ENCODE assay signal across 13 cellular contexts in genomic region chr11:74319139-74319538, GRCh38. TPM values are rescaled to one million over a fixed set of nuclear protein-coding genes. Genes with fewer than 3 reads are reported as not detected.
DNase-seq lines count a peak whose midpoint lies in the region; ATAC-seq and TF ChIP-seq lines count a peak whose summit lies in the region.
"Had no signal": no experiment of that assay in that cellular context is flagged by ENCODE, and none has a peak within 500 bp of the region (broad histone marks: within the 10 kb centered on the region; RNA-seq: fewer than 3 reads in every experiment).

No MANE protein-coding gene starts in this region.

- H3K9me3 ChIP-seq in uterus = peaks cover 0 to 11% of the 10 kb centered on the region in 2 donors

- no peaks in the 10 kb centered on the region for H3K27me3 ChIP-seq in uterus
- H3K27me3 ChIP-seq: tibial nerve had no signal

- H3K27ac ChIP-seq in uterus = peak overlapping the region; percentile 10 to 55
- H3K27ac ChIP-seq: hepatocyte, tibial nerve had no signal

- TF ChIP-seq CTCF in astrocyte of the spinal cord (IDR thresholded peaks at IDR 0.05; ENCODE audit: low read depth, low read length) (no peak), uterus (IDR thresholded peaks at IDR 0.05) (no peak)

- H3K27ac Mint-ChIP-seq in activated naive CD8-positive, alpha-beta T cell treated with anti-CD3 and anti-CD28 coated beads, Interleukin-2, amount 50 U/mL, for 24 hours = no peak overlapping the region
- no peak overlapping the region for H3K27ac Mint-ChIP-seq in activated naive CD8-positive, alpha-beta T cell treated with anti-CD3 and anti-CD28 coated beads for 36 hours

- no peaks in the 10 kb centered on the region for H3K36me3 ChIP-seq in uterus
- H3K36me3 ChIP-seq: tibial nerve had no signal

- in situ Hi-C loops in astrocyte of the spinal cord (cut with HindIII; ENCODE audit: low sequenced_read_pairs) = no loop called here

- peaks cover 4% of the 10 kb centered on the region for H3K36me3 Mint-ChIP-seq in activated naive CD8-positive, alpha-beta T cell treated with anti-CD3 and anti-CD28 coated beads, Interleukin-2, amount 50 U/mL, for 24 hours (ENCODE audit: low read depth)
- peaks cover 2% of the 10 kb centered on the region for H3K36me3 Mint-ChIP-seq in activated naive CD8-positive, alpha-beta T cell treated with anti-CD3 and anti-CD28 coated beads for 36 hours

- peaks cover 4% of the 10 kb centered on the region for H3K4me1 Mint-ChIP-seq in activated naive CD8-positive, alpha-beta T cell treated with anti-CD3 and anti-CD28 coated beads, Interleukin-2, amount 50 U/mL, for 24 hours
- H3K4me1 Mint-ChIP-seq in activated naive CD8-positive, alpha-beta T cell treated with anti-CD3 and anti-CD28 coated beads for 36 hours = no peaks in the 10 kb centered on the region

- DNase-seq in activated naive CD8-positive, alpha-beta T cell treated with anti-CD3 and anti-CD28 coated beads, Interleukin-2, amount 50 U/mL, for 24 hours = no peak
- DNase-seq in activated naive CD8-positive, alpha-beta T cell treated with anti-CD3 and anti-CD28 coated beads for 36 hours = no peak
- DNase-seq in astrocyte of the spinal cord (ENCODE audit: low read depth, low spot score) = peak; percentile 94
- DNase-seq in hepatic stellate cell (ENCODE audit: low spot score) = peak; percentile 54
- no peak for DNase-seq in uterus
- no peak for DNase-seq in stimulated activated CD4-positive, alpha-beta T cell treated with anti-CD3 and anti-CD28 coated beads, Interleukin-4, amount 100 ng/mL, for 24 hours
- DNase-seq in DMS53 treated with DMSO at 0.1 percent for 48 hours (lab: John Stamatoyannopoulos, UW; ENCODE audit: unreplicated experiment) = no peak
- DNase-seq in pons (ENCODE audit: low spot score) = no peak
- DNase-seq: anterior cingulate cortex, NCI-H2171 had no signal

- peak; percentile 49 for ATAC-seq in activated naive CD8-positive, alpha-beta T cell treated with anti-CD3 and anti-CD28 coated beads, Interleukin-2, amount 50 U/mL, for 24 hours

- TF ChIP-seq POLR2A in uterus (IDR thresholded peaks at IDR 0.05) = no peak

- no peak overlapping the region for H3K4me3 ChIP-seq in astrocyte of the spinal cord (ENCODE audit: low read depth, low read length)
- H3K4me3 ChIP-seq in uterus = no peak overlapping the region
- H3K4me3 ChIP-seq: hepatocyte, tibial nerve had no signal

- no peaks in the 10 kb centered on the region for H3K4me1 ChIP-seq in uterus

- H3K4me3 Mint-ChIP-seq in activated naive CD8-positive, alpha-beta T cell treated with anti-CD3 and anti-CD28 coated beads, Interleukin-2, amount 50 U/mL, for 24 hours = no peak overlapping the region
- no peak overlapping the region for H3K4me3 Mint-ChIP-seq in activated naive CD8-positive, alpha-beta T cell treated with anti-CD3 and anti-CD28 coated beads for 36 hours

- peaks cover 5% of the 10 kb centered on the region for H3K27me3 Mint-ChIP-seq in activated naive CD8-positive, alpha-beta T cell treated with anti-CD3 and anti-CD28 coated beads, Interleukin-2, amount 50 U/mL, for 24 hours
- peaks cover 6% of the 10 kb centered on the region for H3K27me3 Mint-ChIP-seq in activated naive CD8-positive, alpha-beta T cell treated with anti-CD3 and anti-CD28 coated beads for 36 hours

- intact Hi-C loops in uterus (cut with DNase I; ENCODE audit: low total_unique reads) = no loop called here

- H3K9me3 Mint-ChIP-seq in activated naive CD8-positive, alpha-beta T cell treated with anti-CD3 and anti-CD28 coated beads, Interleukin-2, amount 50 U/mL, for 24 hours = peaks cover 19% of the 10 kb centered on the region
- peaks cover 19% of the 10 kb centered on the region for H3K9me3 Mint-ChIP-seq in activated naive CD8-positive, alpha-beta T cell treated with anti-CD3 and anti-CD28 coated beads for 36 hours

RNA-seq across cellular contexts. Expression of gene P4HA3, which starts 7.7 kb away (rescaled TPM):
- total RNA-seq in activated naive CD8-positive, alpha-beta T cell treated with anti-CD3 and anti-CD28 coated beads for 36 hours = not detected
- 1 to 10 TPM in 1 of 4 donors, under 1 TPM in 2, not detected in 1; 0.51 to 1.9 (median 0.64) TPM for total RNA-seq in uterus
- total RNA-seq: activated CD8-positive, alpha-beta memory T cell treated with anti-CD3 and anti-CD28 coated beads for 36 hours had no signal

Comparison
In these comparisons a context has a peak if more than half of its experiments do, and no peak if none do; other contexts are left out.
1. DNase-seq: peak in astrocyte of the spinal cord (single experiment) and hepatic stellate cell (single experiment); none in activated naive CD8-positive, alpha-beta T cell treated with anti-CD3 and anti-CD28 coated beads, Interleukin-2, amount 50 U/mL, for 24 hours (single experiment), activated naive CD8-positive, alpha-beta T cell treated with anti-CD3 and anti-CD28 coated beads for 36 hours (single experiment), uterus (0 of 2), stimulated activated CD4-positive, alpha-beta T cell treated with anti-CD3 and anti-CD28 coated beads, Interleukin-4, amount 100 ng/mL, for 24 hours (single experiment), DMS53 treated with DMSO at 0.1 percent for 48 hours (single experiment) and pons (single experiment).